Comparison of ENCODE assay signal across 8 cellular contexts in the genomic region with DNA sequence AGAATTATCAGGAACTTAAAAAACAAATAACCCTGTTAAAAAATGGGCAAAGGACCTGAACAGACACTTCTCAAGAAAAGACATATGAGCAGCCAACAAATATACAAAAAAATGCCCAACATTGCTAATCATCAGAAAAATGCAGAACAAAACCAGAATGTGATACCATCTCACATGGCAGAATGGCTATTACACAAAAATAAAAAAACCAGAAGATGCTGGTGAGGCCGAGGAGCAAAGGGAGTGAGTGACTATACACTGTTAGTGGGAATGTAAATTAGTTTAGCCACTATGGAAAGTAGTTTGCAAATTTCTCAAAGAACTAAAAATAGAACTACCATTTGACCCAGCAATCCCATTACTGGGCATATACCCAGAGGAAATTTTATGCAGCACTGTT.
"Had no signal": no experiment of that assay in that cellular context is flagged by ENCODE, and none has a peak within 500 bp of the region (broad histone marks: within the 10 kb centered on the region; RNA-seq: fewer than 3 reads in every experiment).

No MANE protein-coding gene starts in this region.

- H3K9me3 ChIP-seq: HAP-1 had no signal

- H2AFZ ChIP-seq: GM23248 had no signal

- H3K36me3 ChIP-seq: HAP-1 had no signal

- ATAC-seq: HCT116, HepG2 had no signal

- H3K27ac ChIP-seq: GM23248, HL-60 had no signal

- H3K4me3 ChIP-seq: GM23248, HAP-1 had no signal

- H3K9ac ChIP-seq: GM23248 had no signal

- DNase-seq: GM23248, GOT3, H7, HFFc6 had no signal
